ENCODE assay signal across 1 cellular context in genomic region chr2:44192646-44193045, GRCh38.
TF ChIP-seq lines count a peak whose summit lies in the region.

No MANE protein-coding gene starts in this region.

TF ChIP-seq in HepG2, 621 proteins besides CTCF, POLR2A, EP300 and RAD21:
- TF ChIP-seq THAP8 (CRISPR knock-in tag; IDR thresholded peaks at IDR 0.05; ENCODE audit: borderline replicate concordance) (no peak), CEBPB (IDR thresholded peaks at IDR 0.05; ENCODE audit: borderline replicate concordance, low read depth, low read length) (peak; percentile 10; the same call in 1 of the 2 replicates), HOXA9 (CRISPR knock-in tag; IDR thresholded peaks at IDR 0.05; ENCODE audit: borderline replicate concordance) (0 out of 2 replicates have a peak, but pooled peaks have one; percentile 28), ZNF770 (CRISPR knock-in tag; IDR thresholded peaks at IDR 0.05) (no peak), ZFP90 (CRISPR knock-in tag; IDR thresholded peaks at IDR 0.05; ENCODE audit: borderline replicate concordance) (no peak), SRSF1 (optimal IDR thresholded peaks at IDR 0.05; ENCODE audit: low read depth, low read length) (no peak)
